ENCODE assay signal across 9 cellular contexts in the genomic region with DNA sequence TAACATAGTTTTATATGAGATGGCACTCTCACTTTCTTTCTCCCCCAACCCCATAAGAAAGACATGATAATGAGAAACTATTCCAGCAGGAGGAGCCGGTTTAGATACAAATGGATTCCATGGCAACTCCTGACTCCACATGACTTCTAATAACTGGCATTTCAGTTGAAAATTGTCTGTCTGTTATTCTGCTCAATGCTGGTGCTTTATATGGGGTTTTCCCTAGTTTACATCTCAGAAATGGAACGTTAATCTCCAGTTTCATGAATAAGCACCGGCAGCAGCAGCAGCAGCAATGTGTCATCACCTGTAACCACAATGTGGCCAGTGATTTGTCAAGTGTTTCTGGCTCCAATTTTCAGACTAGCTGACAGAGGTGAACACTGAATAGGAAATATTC. TPM values are rescaled to one million over a fixed set of nuclear protein-coding genes. Genes with fewer than 3 reads are reported as not detected.
DNase-seq lines count a peak whose midpoint lies in the region; ATAC-seq and TF ChIP-seq lines count a peak whose summit lies in the region.
"Had no signal": no experiment of that assay in that cellular context is flagged by ENCODE, and none has a peak within 500 bp of the region (broad histone marks: within the 10 kb centered on the region; RNA-seq: fewer than 3 reads in every experiment).

No MANE protein-coding gene starts in this region.

- H3K27ac Mint-ChIP-seq in activated T-cell treated with anti-CD3 and anti-CD28 coated beads, Interleukin-2, amount 50 U/mL, for 72 hours: no peak overlapping the region

- peak overlapping the region in 1 of 2 donors; percentile 23 for H3K4me3 Mint-ChIP-seq in activated T-cell treated with anti-CD3 and anti-CD28 coated beads, Interleukin-2, amount 50 U/mL, for 72 hours

- H3K27ac ChIP-seq in left lung: no peak overlapping the region
- H3K27ac ChIP-seq in esophagus muscularis mucosa (replicated peaks in 1 of 4): no peak overlapping the region
- H3K27ac ChIP-seq in right lobe of liver: no peak overlapping the region

- H3K9me3 ChIP-seq in left lung (no peaks in the 10 kb centered on the region), esophagus muscularis mucosa (no peaks in the 10 kb centered on the region), right lobe of liver (no peaks in the 10 kb centered on the region)

- peaks cover 0 to 2% of the 10 kb centered on the region in 2 donors for H3K9me3 Mint-ChIP-seq in activated T-cell treated with anti-CD3 and anti-CD28 coated beads, Interleukin-2, amount 50 U/mL, for 72 hours

- peaks cover 35% of the 10 kb centered on the region for H3K4me1 Mint-ChIP-seq in activated T-cell treated with anti-CD3 and anti-CD28 coated beads, Interleukin-2, amount 50 U/mL, for 72 hours (ENCODE audit: low read depth)

- H3K36me3 ChIP-seq in left lung: no peaks in the 10 kb centered on the region
- no peaks in the 10 kb centered on the region for H3K36me3 ChIP-seq in esophagus muscularis mucosa
- no peaks in the 10 kb centered on the region for H3K36me3 ChIP-seq in right lobe of liver

- TF ChIP-seq POLR2A in esophagus muscularis mucosa (IDR thresholded peaks at IDR 0.05; ENCODE audit: low read depth) (no peak), right lobe of liver (IDR thresholded peaks at IDR 0.05) (no peak)

- ATAC-seq in GM19467 (IDR thresholded peaks at IDR 0.05; ENCODE audit: unreplicated experiment): peak; percentile 74
- peak; percentile 79 for ATAC-seq in HG03280 (IDR thresholded peaks at IDR 0.05; ENCODE audit: unreplicated experiment)
- peak; percentile 70 to 83 for ATAC-seq in activated T-cell treated with anti-CD3 and anti-CD28 coated beads, Interleukin-2, amount 50 U/mL, for 72 hours (replicated peaks in 1 of 2)
- no peak for ATAC-seq in left lung
- ATAC-seq in right lobe of liver: no peak

- peaks cover 60 to 71% of the 10 kb centered on the region in 2 donors for H3K27me3 ChIP-seq in left lung
- H3K27me3 ChIP-seq in esophagus muscularis mucosa: peaks cover 0 to 77% (median 31%) of the 10 kb centered on the region in 4 donors
- peaks cover 8 to 13% of the 10 kb centered on the region in 2 donors for H3K27me3 ChIP-seq in right lobe of liver

- no peaks in the 10 kb centered on the region for H3K4me1 ChIP-seq in left lung
- peaks cover 0 to 2% (median 0%) of the 10 kb centered on the region in 4 donors for H3K4me1 ChIP-seq in esophagus muscularis mucosa
- no peaks in the 10 kb centered on the region for H3K4me1 ChIP-seq in right lobe of liver

- intact Hi-C loops in left lung (cut with DNase I): no loop called here
- intact Hi-C loops in esophagus muscularis mucosa (cut with DNase I): no loop called here
- intact Hi-C loops in right lobe of liver (cut with DNase I): loop anchor here in 1 of 2 donors (10.0 kb wide), 1 partner anchor 348 kb away; no protein-coding TSS in a partner anchor

- TF ChIP-seq EP300 in esophagus muscularis mucosa (IDR thresholded peaks at IDR 0.05): no peak

- TF ChIP-seq CTCF in GM12865 (IDR thresholded peaks at IDR 0.05; ENCODE audit: insufficient read depth, low read depth, low read length, missing control alignments) (no peak), left lung (IDR thresholded peaks at IDR 0.05) (no peak), esophagus muscularis mucosa (IDR thresholded peaks at IDR 0.05) (no peak), right lobe of liver (IDR thresholded peaks at IDR 0.05) (no peak)

- no peak overlapping the region for H3K4me3 ChIP-seq in GM12865 (ENCODE audit: low read depth, low read length)
- no peak overlapping the region for H3K4me3 ChIP-seq in left lung
- no peak overlapping the region for H3K4me3 ChIP-seq in esophagus muscularis mucosa
- no peak overlapping the region for H3K4me3 ChIP-seq in right lobe of liver

- DNase-seq in GM12865 (ENCODE audit: low read depth) (peak; percentile 78), left lung (no peak), esophagus muscularis mucosa (ENCODE audit: extremely low spot score) (no peak), medulla oblongata (ENCODE audit: extremely low spot score) (no peak), right lobe of liver (no peak)
- DNase-seq in activated T-cell treated with anti-CD3 and anti-CD28 coated beads, Interleukin-2, amount 50 U/mL, for 72 hours: peak; percentile 59 to 62

- peaks cover 91% of the 10 kb centered on the region for H3K27me3 Mint-ChIP-seq in activated T-cell treated with anti-CD3 and anti-CD28 coated beads, Interleukin-2, amount 50 U/mL, for 72 hours (ENCODE audit: low read depth)

- 8% methylated on average over 3 of the region's 3 CpGs for WGBS in esophagus muscularis mucosa
- 35% methylated on average over 3 of the region's 3 CpGs for WGBS in right lobe of liver (ENCODE audit: insufficient coverage, low coverage, low lambda C conversion rate, missing lambda C conversion rate)

- peaks cover 0 to 4% of the 10 kb centered on the region in 2 donors for H3K36me3 Mint-ChIP-seq in activated T-cell treated with anti-CD3 and anti-CD28 coated beads, Interleukin-2, amount 50 U/mL, for 72 hours (ENCODE audit: insufficient read depth in 2 of 2)

RNA-seq across cellular contexts. Expression of a gene that starts 8.0 kb away (rescaled TPM):
- total RNA-seq in activated T-cell treated with anti-CD3 and anti-CD28 coated beads, Interleukin-2, amount 50 U/mL, for 72 hours: under 1 TPM in 1 of 2 donors, not detected in 1; 0.07 TPM
- total RNA-seq in left lung (not detected), esophagus muscularis mucosa (not detected), right lobe of liver (under 1 TPM in 2 of 6 experiments, not detected in 4; 0.04 to 0.07 TPM)
- total RNA-seq: dermis microvascular lymphatic vessel endothelial cell had no signal

Comparison
In these comparisons a context has a peak if more than half of its experiments do, and no peak if none do; other contexts are left out.
1. DNase-seq: peak in GM12865 (single experiment) and activated T-cell treated with anti-CD3 and anti-CD28 coated beads, Interleukin-2, amount 50 U/mL, for 72 hours (2 of 2); none in left lung (0 of 2), esophagus muscularis mucosa (single experiment), medulla oblongata (single experiment) and right lobe of liver (0 of 3).
2. ATAC-seq: peak in GM19467 (single experiment), HG03280 (single experiment) and activated T-cell treated with anti-CD3 and anti-CD28 coated beads, Interleukin-2, amount 50 U/mL, for 72 hours (2 of 2); none in left lung (single experiment) and right lobe of liver (0 of 4).